ENCODE assay signal across 25 cellular contexts in the genomic region with DNA sequence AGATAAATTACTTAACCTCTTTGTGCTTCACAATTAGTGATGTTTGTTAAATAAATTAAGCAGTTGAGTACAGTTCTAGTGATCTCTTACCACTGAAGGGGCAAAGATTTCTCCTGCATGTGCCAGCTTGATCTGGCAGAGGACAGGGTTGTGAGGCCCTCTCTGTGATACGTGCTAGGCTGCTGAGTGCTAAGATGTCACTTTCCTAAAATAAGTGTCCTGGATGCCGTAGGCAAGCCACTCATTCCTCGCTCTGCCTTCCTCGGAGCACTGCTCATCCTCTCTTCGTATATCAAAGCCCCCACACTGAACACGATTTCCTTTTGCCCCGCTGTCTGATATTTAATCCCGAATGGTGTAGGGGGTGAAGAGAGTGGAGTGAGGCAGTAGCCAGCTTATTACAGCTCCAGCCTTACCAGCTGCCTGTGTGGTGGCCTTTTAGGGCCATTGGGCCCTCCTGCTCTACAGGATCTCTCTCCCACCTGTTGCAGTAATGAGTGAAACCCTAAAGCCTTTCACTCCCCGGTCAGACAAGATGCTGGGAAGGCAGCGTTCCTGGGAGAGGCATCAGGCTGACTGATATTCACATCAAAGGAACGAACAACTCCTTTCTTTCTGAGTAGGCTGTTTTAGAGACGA. TPM values are rescaled to one million over a fixed set of nuclear protein-coding genes. Genes with fewer than 3 reads are reported as not detected.
DNase-seq lines count a peak whose midpoint lies in the region; ATAC-seq, FAIRE-seq and TF ChIP-seq lines count a peak whose summit lies in the region.
"Had no signal": no experiment of that assay in that cellular context is flagged by ENCODE, and none has a peak within 500 bp of the region (broad histone marks: within the 10 kb centered on the region; RNA-seq: fewer than 3 reads in every experiment).

No MANE protein-coding gene starts in this region.

- intact Hi-C loops in ascending aorta (cut with DNase I): loop anchor here (2.0 kb wide), 2 partner anchors 15 to 41 kb away; partner anchors contain the start of gene PTPRM
- intact Hi-C loops in left ventricle myocardium inferior (cut with micrococcal nuclease): no loop called here
- intact Hi-C loops in psoas muscle (cut with DNase I): loop anchor here (5.0 kb wide), 1 partner anchor 40 kb away; the partner anchor contains the start of gene PTPRM (in 2 of the 2)
- intact Hi-C loops in posterior cingulate gyrus (cut with DNase I): no loop called here

- 86% methylated on average over 12 of the region's 12 CpGs for WGBS in A549 (ENCODE audit: missing lambda C conversion rate)
- WGBS in psoas muscle, 3 donors: 19 to 33% (median 20%) methylated on average over 12 of the region's 12 CpGs

- peak overlapping the region; percentile 23; the same call in 1 of the 3 replicates for H3K4me2 ChIP-seq in A549

- no peak for FAIRE-seq in A549 (lab: Jason Lieb, UNC)
- FAIRE-seq: colon, endometrium, islet of Langerhans had no signal

- H3K27ac ChIP-seq in A549 (peak overlapping the region in 1 of 2 experiments; percentile 12; a peak in 1 of 6 replicates), ascending aorta (peak overlapping the region; percentile 83), left ventricle myocardium inferior (replicated peaks) (peak overlapping the region; percentile 87), psoas muscle (peak overlapping the region; percentile 89)
- H3K27ac ChIP-seq: body of pancreas, upper lobe of left lung had no signal

- no peak for TF ChIP-seq EP300 in A549 (IDR thresholded peaks at IDR 0.05)

- no peak for ATAC-seq in A549
- peak; percentile 91 to 95 (median 94) for ATAC-seq in psoas muscle
- ATAC-seq in HG03520 (IDR thresholded peaks at IDR 0.05; ENCODE audit: unreplicated experiment): no peak
- ATAC-seq in GM18861 (IDR thresholded peaks at IDR 0.05; ENCODE audit: unreplicated experiment): no peak
- ATAC-seq: activated CD8-positive, alpha-beta memory T cell treated with anti-CD3 and anti-CD28 coated beads, Interleukin-2, amount 10 ng/mL, durations not matched to agents 7 days and 5 days; activated naive CD4-positive, alpha-beta T cell treated with anti-CD3 and anti-CD28 coated beads, Interleukin-2, amount 50 U/mL, for 72 hours; body of pancreas; natural killer cell; T-cell had no signal

- CTCF ChIA-PET in A549 (lab: Yijun Ruan, JAX): interaction anchor here (1.6 kb wide), 1 partner anchor 17 kb away, joined by 4 read pairs; no protein-coding TSS in a partner anchor

- no peak for TF ChIP-seq POLR2A in A549 (IDR thresholded peaks at IDR 0.05; ENCODE audit: low read length)

- H3K36me3 ChIP-seq in ascending aorta (no peaks in the 10 kb centered on the region), left ventricle myocardium inferior (no peaks in the 10 kb centered on the region), psoas muscle (ENCODE audit: insufficient read depth in 1 of 2, low read depth in 1 of 2) (no peaks in the 10 kb centered on the region)
- H3K36me3 ChIP-seq: BE2C, MG63, stomach, upper lobe of left lung had no signal

- no peaks in the 10 kb centered on the region for H3K9me3 ChIP-seq in A549
- no peaks in the 10 kb centered on the region for H3K9me3 ChIP-seq in ascending aorta
- no peaks in the 10 kb centered on the region for H3K9me3 ChIP-seq in left ventricle myocardium inferior (replicated peaks)
- H3K9me3 ChIP-seq in psoas muscle: no peaks in the 10 kb centered on the region
- H3K9me3 ChIP-seq: BE2C, body of pancreas, MG63, stomach, upper lobe of left lung had no signal

- TF ChIP-seq CTCF in A549 (IDR thresholded peaks at IDR 0.05) (no peak), ascending aorta (IDR thresholded peaks at IDR 0.05) (no peak), left ventricle myocardium inferior (IDR thresholded peaks at IDR 0.05; ENCODE audit: borderline replicate concordance) (no peak), psoas muscle (IDR thresholded peaks at IDR 0.05) (no peak)

- H3K4me1 ChIP-seq in A549 (peaks cover 26% of the 10 kb centered on the region), ascending aorta (peaks cover 10 to 25% of the 10 kb centered on the region in 2 donors), left ventricle myocardium inferior (peaks cover 95% of the 10 kb centered on the region), psoas muscle (peaks cover 75% of the 10 kb centered on the region)
- H3K4me1 ChIP-seq: BE2C had no signal

- H3K4me3 ChIP-seq in A549 (no peak overlapping the region), ascending aorta (peak overlapping the region; percentile 18 to 23), left ventricle myocardium inferior (peak overlapping the region; percentile 33), psoas muscle (peak overlapping the region; percentile 47)
- H3K4me3 ChIP-seq: body of pancreas, MG63, stomach, upper lobe of left lung had no signal

- H3K27me3 ChIP-seq in ascending aorta: no peaks in the 10 kb centered on the region
- no peaks in the 10 kb centered on the region for H3K27me3 ChIP-seq in left ventricle myocardium inferior (ENCODE audit: low read depth)
- H3K27me3 ChIP-seq in psoas muscle (ENCODE audit: insufficient read depth in 3 of 3, low read length in 2 of 3): no peaks in the 10 kb centered on the region
- H3K27me3 ChIP-seq: BE2C, body of pancreas, MG63, stomach, upper lobe of left lung had no signal

- POLR2A ChIA-PET in A549 (lab: Yijun Ruan, JAX): no interaction called here

- no peak for TF ChIP-seq RAD21 in A549 (conservative IDR thresholded peaks at IDR 0.05 in 1 of 2, IDR thresholded peaks at IDR 0.05 in 1 of 2)

- DNase-seq in A549 (ENCODE audit: low read depth in 1 of 2, low spot score in 1 of 2): no peak
- DNase-seq in ascending aorta (ENCODE audit: low spot score in 2 of 2): no peak
- peak; percentile 41 for DNase-seq in left ventricle myocardium inferior
- DNase-seq in psoas muscle: peak; percentile 28 to 67
- no peak for DNase-seq in NCI-H69 (lab: John Stamatoyannopoulos, UW)
- DNase-seq in posterior cingulate gyrus: no peak
- DNase-seq: activated CD4-positive, alpha-beta T cell treated with anti-CD3 and anti-CD28 coated beads for 4 hours; activated CD8-positive, alpha-beta memory T cell treated with anti-CD3 and anti-CD28 coated beads, Interleukin-2, amount 10 ng/mL, durations not matched to agents 7 days and 5 days; BE2C; body of pancreas; Calu3; hypothalamus; MG63; natural killer cell; stimulated activated CD4-positive, alpha-beta T cell treated with anti-CD3 and anti-CD28 coated beads, Interleukin-4, amount 100 ng/mL, for 4 hours; stomach; T-cell; upper lobe of left lung had no signal

TF ChIP-seq in A549, 52 proteins besides CTCF, POLR2A, EP300 and RAD21:
- TF ChIP-seq RCOR1 (IDR thresholded peaks at IDR 0.05; ENCODE audit: low read depth, low read length) (no peak), BHLHE40 (IDR thresholded peaks at IDR 0.05; ENCODE audit: low read depth, low read length) (no peak), CBX2 (IDR thresholded peaks at IDR 0.05; ENCODE audit: borderline replicate concordance, low read depth) (no peak), SREBF2 (IDR thresholded peaks at IDR 0.05) (no peak)
- TF ChIP-seq, protein P1, sequence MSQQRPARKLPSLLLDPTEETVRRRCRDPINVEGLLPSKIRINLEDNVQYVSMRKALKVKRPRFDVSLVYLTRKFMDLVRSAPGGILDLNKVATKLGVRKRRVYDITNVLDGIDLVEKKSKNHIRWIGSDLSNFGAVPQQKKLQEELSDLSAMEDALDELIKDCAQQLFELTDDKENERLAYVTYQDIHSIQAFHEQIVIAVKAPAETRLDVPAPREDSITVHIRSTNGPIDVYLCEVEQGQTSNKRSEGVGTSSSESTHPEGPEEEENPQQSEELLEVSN (IDR thresholded peaks at IDR 0.05; ENCODE audit: borderline replicate concordance, low read depth): no peak

RNA-seq across cellular contexts. Expression of gene PTPRM, which starts 40.5 kb away (rescaled TPM):
- polyA plus RNA-seq in A549 (2011; rRNA removed) (199 and 236 TPM in 2 replicates), A549 (2017; fragmentation: RNase III; extraction: RNeasy Plus Mini Kit Qiagen cat#74134 plus additional on column Dnase treatment) (39.3 to 44.5 TPM (median 43.5 TPM) in 3 replicates), psoas muscle (10 to 100 TPM; 27.4 to 42.0 (median 27.9) TPM)
- 55.6 and 62.1 TPM in 2 replicates for polyA plus RNA-seq in A549 (2012; cell fraction: cytosol; rRNA removed)
- 105 and 131 TPM in 2 replicates for polyA plus RNA-seq in A549 (2012; cell fraction: nucleus; rRNA removed)
- polyA minus RNA-seq in A549 (2011; rRNA and poly(A)+ RNA removed): 166 and 179 TPM in 2 replicates
- total RNA-seq in ascending aorta (257 TPM), left ventricle myocardium inferior (132 TPM), psoas muscle (10 to 100 TPM; 33.7 to 78.9 (median 40.4) TPM)
- total RNA-seq: OCI-LY7 had no signal

Comparison
In these comparisons a context has a peak if more than half of its experiments do, and no peak if none do; other contexts are left out.
1. ATAC-seq: peak in psoas muscle (4 of 4); none in A549 (0 of 2), HG03520 (single experiment) and GM18861 (single experiment).
2. DNase-seq: peak in left ventricle myocardium inferior (single experiment) and psoas muscle (2 of 2); none in A549 (0 of 2), ascending aorta (0 of 2), NCI-H69 (single experiment) and posterior cingulate gyrus (0 of 10).
3. intact Hi-C loops: an anchor here in ascending aorta (2.0 kb wide) and psoas muscle (5.0 kb wide); none called in left ventricle myocardium inferior and posterior cingulate gyrus.